Comparison of ENCODE assay signal across 8 cellular contexts in the genomic region with DNA sequence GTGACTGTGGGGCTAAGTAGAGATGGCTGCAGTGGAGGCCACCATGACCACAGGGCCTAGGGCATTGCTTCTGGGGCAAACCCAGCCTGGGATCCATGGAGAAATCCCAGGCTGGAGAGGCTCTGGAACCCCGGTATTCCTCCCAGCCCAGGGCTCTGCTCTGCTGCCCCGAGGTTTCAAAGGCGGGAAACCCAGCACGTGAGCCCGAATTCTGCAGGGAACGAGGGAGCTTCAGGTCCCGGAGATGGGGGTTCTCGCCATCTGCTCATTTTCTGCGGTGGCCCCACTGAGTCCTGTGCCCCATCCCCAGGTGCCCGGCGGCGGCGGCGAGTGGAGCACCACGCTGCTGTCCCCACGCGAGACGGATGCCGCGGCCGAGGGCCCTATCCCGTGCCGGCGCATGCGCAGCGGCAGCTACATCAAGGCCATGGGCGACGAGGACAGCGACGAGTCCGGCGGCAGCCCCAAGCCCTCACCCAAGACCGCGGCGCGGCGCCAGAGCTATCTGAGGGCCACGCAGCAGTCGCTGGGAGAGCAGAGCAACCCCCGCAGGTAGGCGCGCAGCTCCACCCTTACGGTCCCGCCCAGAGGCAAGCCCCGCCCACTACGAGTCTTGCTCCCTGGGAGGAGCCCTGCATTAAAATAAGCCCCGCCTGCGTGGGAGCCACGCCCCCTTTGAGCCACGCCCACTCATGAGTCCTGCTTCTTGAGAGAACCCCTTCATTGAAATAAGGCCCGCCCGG.
DNase-seq lines count a peak whose midpoint lies in the region; ATAC-seq and TF ChIP-seq lines count a peak whose summit lies in the region.

No MANE protein-coding gene starts in this region.

- no peaks in the 10 kb centered on the region for H4K20me1 ChIP-seq in mammary epithelial cell (ENCODE audit: insufficient read depth, low read length)

- H3K27me3 ChIP-seq in CD4-positive, alpha-beta T cell (ENCODE audit: control insufficient read depth, insufficient read depth, low read length), result no peaks in the 10 kb centered on the region
- H3K27me3 ChIP-seq in mammary epithelial cell (ENCODE audit: insufficient read depth, low read length), result no peaks in the 10 kb centered on the region

- peak overlapping the region; percentile 79 for H3K4me2 ChIP-seq in mammary epithelial cell (ENCODE audit: insufficient read depth, low read depth, low read length)

- peaks cover 6% of the 10 kb centered on the region for H3K27me3 Mint-ChIP-seq in CD4-positive, alpha-beta T cell
- H3K27me3 Mint-ChIP-seq in activated B cell treated with CpG ODN at 0.5 μM for 24 hours, result peaks cover 4% of the 10 kb centered on the region

- no peak for TF ChIP-seq CTCF in CD4-positive, alpha-beta T cell (IDR thresholded peaks at IDR 0.05)
- no peak for TF ChIP-seq CTCF in activated B cell treated with CpG ODN at 0.5 μM for 24 hours (IDR thresholded peaks at IDR 0.05)
- TF ChIP-seq CTCF in mammary epithelial cell (conservative IDR thresholded peaks at IDR 0.05 in 1 of 2, IDR thresholded peaks at IDR 0.05 in 1 of 2; ENCODE audit: extremely low read depth in 1 of 2, insufficient read depth in 1 of 2, low read depth in 1 of 2, low read length in 2 of 2), result no peak

- H3K9me3 Mint-ChIP-seq in CD4-positive, alpha-beta T cell, result no peaks in the 10 kb centered on the region
- H3K9me3 Mint-ChIP-seq in activated B cell treated with CpG ODN at 0.5 μM for 24 hours, result no peaks in the 10 kb centered on the region

- no peak overlapping the region for H3K9ac ChIP-seq in mammary epithelial cell (ENCODE audit: insufficient read depth, low read length)

- WGBS in mammary epithelial cell (ENCODE audit: low coverage, missing lambda C conversion rate), result 25% methylated on average over 18 of the region's 52 CpGs

- in situ Hi-C loops in mammary epithelial cell (cut with MboI; ENCODE audit: low sequenced_read_pairs in 2 of 2), result loop anchor here in 1 of 2 donors (25.0 kb wide), 1 partner anchor 449 kb away; no protein-coding TSS in a partner anchor

- no peaks in the 10 kb centered on the region for H3K4me1 ChIP-seq in mammary epithelial cell (ENCODE audit: insufficient read depth, low read length)

- no peaks in the 10 kb centered on the region for H3K79me2 ChIP-seq in mammary epithelial cell (ENCODE audit: insufficient read depth, low read length)

- DNase-seq in CD4-positive, alpha-beta T cell, result peak; percentile 77 to 91 (median 82)
- peak; percentile 65 for DNase-seq in LoVo (ENCODE audit: low spot score)
- peak; percentile 69 for DNase-seq in activated B cell treated with CpG ODN at 0.5 μM for 24 hours
- peak; percentile 70 for DNase-seq in mammary epithelial cell
- DNase-seq in inferior parietal cortex (ENCODE audit: extremely low spot score), result peak; percentile 47
- DNase-seq in stimulated activated CD4-positive, alpha-beta T cell treated with anti-CD3 and anti-CD28 coated beads, Interleukin-15, amount 100 ng/mL, for 48 hours (ENCODE audit: low read depth in 2 of 2), result peak; percentile 82 to 88
- DNase-seq in cortex of kidney (lab: John Stamatoyannopoulos, UW), result no peak
- no peak for DNase-seq in NCI-H69 (lab: John Stamatoyannopoulos, UW)

- no peaks in the 10 kb centered on the region for H3K9me3 ChIP-seq in CD4-positive, alpha-beta T cell (ENCODE audit: control insufficient read depth, low read length)
- no peaks in the 10 kb centered on the region for H3K9me3 ChIP-seq in mammary epithelial cell (replicated peaks; ENCODE audit: insufficient read depth, low read length)

- CTCF ChIA-PET in CD4-positive, alpha-beta T cell (lab: Charles Lee), result no interaction called here
- CTCF ChIA-PET in activated B cell treated with CpG ODN at 0.5 μM for 24 hours (lab: Charles Lee) (no interaction called here), mammary epithelial cell (lab: Charles Lee; ENCODE audit: low non-redundant PET) (interaction anchor here (0.5 kb wide), 1 partner anchor 230 kb away, joined by 6 read pairs; no protein-coding TSS in a partner anchor)

- H3K4me1 Mint-ChIP-seq in CD4-positive, alpha-beta T cell (ENCODE audit: low read depth), result peaks cover 4% of the 10 kb centered on the region
- peaks cover 10% of the 10 kb centered on the region for H3K4me1 Mint-ChIP-seq in activated B cell treated with CpG ODN at 0.5 μM for 24 hours

- dilution Hi-C loops in mammary epithelial cell (cut with HindIII; ENCODE audit: low sequenced_read_pairs), result loop anchor here (5.0 kb wide), 1 partner anchor 79 kb away; no protein-coding TSS in a partner anchor

- peak overlapping the region; percentile 51 for H3K4me3 Mint-ChIP-seq in CD4-positive, alpha-beta T cell
- peak overlapping the region; percentile 46 for H3K4me3 Mint-ChIP-seq in activated B cell treated with CpG ODN at 0.5 μM for 24 hours

- H3K27ac Mint-ChIP-seq in CD4-positive, alpha-beta T cell, result no peak overlapping the region
- no peak overlapping the region for H3K27ac Mint-ChIP-seq in activated B cell treated with CpG ODN at 0.5 μM for 24 hours

- H3K4me3 ChIP-seq in mammary epithelial cell (replicated peaks in 1 of 3; ENCODE audit: insufficient read depth in 1 of 3, low read depth in 2 of 3, low read length in 3 of 3), result peak overlapping the region in 2 of 3 experiments; percentile 23 to 25

- peak; percentile 98 for ATAC-seq in CD4-positive, alpha-beta T cell (ENCODE audit: poor library complexity)
- peak; percentile 94 for ATAC-seq in activated B cell treated with CpG ODN at 0.5 μM for 24 hours (ENCODE audit: low read depth)

- intact Hi-C loops in CD4-positive, alpha-beta T cell (cut with DNase I, micrococcal nuclease), result no loop called here
- intact Hi-C loops in activated B cell treated with CpG ODN at 0.5 μM for 24 hours (cut with micrococcal nuclease) (no loop called here), mammary epithelial cell (cut with micrococcal nuclease) (loop anchor here (5.0 kb wide), 3 partner anchors 54 to 439 kb away; no protein-coding TSS in a partner anchor)

- no peaks in the 10 kb centered on the region for H3K36me3 ChIP-seq in mammary epithelial cell (ENCODE audit: insufficient read depth, low read length)

- BruUV-seq in mammary epithelial cell (replicated peaks; lab: Mats Ljungman, UMichigan), result no TSS peak

- H2AFZ ChIP-seq in mammary epithelial cell (ENCODE audit: low read depth, low read length), result peak overlapping the region; percentile 54

- POLR2A ChIA-PET in CD4-positive, alpha-beta T cell (lab: Charles Lee), result interaction anchor here (1.0 to 1.5 kb wide), 3 partner anchors 25 to 482 kb away, joined by 3 to 4 read pairs (median 3); partner anchors contain the start of genes AAR2 and SCAND1
- POLR2A ChIA-PET in activated B cell treated with CpG ODN at 0.5 μM for 24 hours (lab: Charles Lee), result interaction anchor here (0.6 to 0.7 kb wide), 3 partner anchors 23 to 481 kb away, joined by 3 read pairs; no protein-coding TSS in a partner anchor

- H3K36me3 Mint-ChIP-seq in CD4-positive, alpha-beta T cell (ENCODE audit: low read depth), result no peaks in the 10 kb centered on the region
- no peaks in the 10 kb centered on the region for H3K36me3 Mint-ChIP-seq in activated B cell treated with CpG ODN at 0.5 μM for 24 hours (ENCODE audit: low read depth)

- no peak overlapping the region for H3K27ac ChIP-seq in CD4-positive, alpha-beta T cell (ENCODE audit: low read depth, low read length)
- H3K27ac ChIP-seq in mammary epithelial cell (ENCODE audit: insufficient read depth, low read depth, low read length), result no peak overlapping the region

Comparison
In these comparisons a context has a peak if more than half of its experiments do, and no peak if none do; other contexts are left out.
1. DNase-seq: peak in CD4-positive, alpha-beta T cell (10 of 10), LoVo (single experiment), activated B cell treated with CpG ODN at 0.5 μM for 24 hours (single experiment), mammary epithelial cell (single experiment), inferior parietal cortex (single experiment) and stimulated activated CD4-positive, alpha-beta T cell treated with anti-CD3 and anti-CD28 coated beads, Interleukin-15, amount 100 ng/mL, for 48 hours (2 of 2); none in cortex of kidney (single experiment) and NCI-H69 (single experiment).